Comparison of ENCODE assay signal across 1 cellular context in the genomic region with DNA sequence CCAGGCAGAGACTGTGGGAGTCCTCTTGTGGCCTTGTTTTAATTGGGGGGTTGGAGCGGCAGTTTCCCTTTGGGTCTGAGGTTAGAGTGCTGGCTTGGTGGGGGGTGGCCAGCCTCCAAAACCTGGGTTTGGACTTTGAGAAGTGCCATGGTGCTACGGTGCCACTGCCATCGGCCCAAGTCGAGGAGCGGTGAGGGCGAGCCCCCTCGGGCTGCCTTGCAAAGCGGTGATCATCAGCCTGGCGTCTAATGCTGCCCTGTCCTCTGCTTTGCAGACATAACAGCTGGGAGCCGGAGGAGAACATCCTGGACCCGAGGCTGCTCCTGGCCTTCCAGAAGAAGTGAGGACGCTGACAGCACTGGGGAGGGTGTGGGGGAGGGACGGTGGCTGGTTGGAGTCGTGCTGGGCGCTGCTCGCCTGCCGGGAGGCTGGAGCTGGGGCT.
TF ChIP-seq lines count a peak whose summit lies in the region.

No MANE protein-coding gene starts in this region.

TF ChIP-seq in K562, 482 proteins besides CTCF, POLR2A, EP300 and RAD21:
- TF ChIP-seq TRIM24 (IDR thresholded peaks at IDR 0.05) = no peak
- no peak for TF ChIP-seq BRCA1 (IDR thresholded peaks at IDR 0.05)
- TF ChIP-seq BRCA1 (CRISPR knock-in tag; IDR thresholded peaks at IDR 0.05) = no peak
- TF ChIP-seq, protein P1, sequence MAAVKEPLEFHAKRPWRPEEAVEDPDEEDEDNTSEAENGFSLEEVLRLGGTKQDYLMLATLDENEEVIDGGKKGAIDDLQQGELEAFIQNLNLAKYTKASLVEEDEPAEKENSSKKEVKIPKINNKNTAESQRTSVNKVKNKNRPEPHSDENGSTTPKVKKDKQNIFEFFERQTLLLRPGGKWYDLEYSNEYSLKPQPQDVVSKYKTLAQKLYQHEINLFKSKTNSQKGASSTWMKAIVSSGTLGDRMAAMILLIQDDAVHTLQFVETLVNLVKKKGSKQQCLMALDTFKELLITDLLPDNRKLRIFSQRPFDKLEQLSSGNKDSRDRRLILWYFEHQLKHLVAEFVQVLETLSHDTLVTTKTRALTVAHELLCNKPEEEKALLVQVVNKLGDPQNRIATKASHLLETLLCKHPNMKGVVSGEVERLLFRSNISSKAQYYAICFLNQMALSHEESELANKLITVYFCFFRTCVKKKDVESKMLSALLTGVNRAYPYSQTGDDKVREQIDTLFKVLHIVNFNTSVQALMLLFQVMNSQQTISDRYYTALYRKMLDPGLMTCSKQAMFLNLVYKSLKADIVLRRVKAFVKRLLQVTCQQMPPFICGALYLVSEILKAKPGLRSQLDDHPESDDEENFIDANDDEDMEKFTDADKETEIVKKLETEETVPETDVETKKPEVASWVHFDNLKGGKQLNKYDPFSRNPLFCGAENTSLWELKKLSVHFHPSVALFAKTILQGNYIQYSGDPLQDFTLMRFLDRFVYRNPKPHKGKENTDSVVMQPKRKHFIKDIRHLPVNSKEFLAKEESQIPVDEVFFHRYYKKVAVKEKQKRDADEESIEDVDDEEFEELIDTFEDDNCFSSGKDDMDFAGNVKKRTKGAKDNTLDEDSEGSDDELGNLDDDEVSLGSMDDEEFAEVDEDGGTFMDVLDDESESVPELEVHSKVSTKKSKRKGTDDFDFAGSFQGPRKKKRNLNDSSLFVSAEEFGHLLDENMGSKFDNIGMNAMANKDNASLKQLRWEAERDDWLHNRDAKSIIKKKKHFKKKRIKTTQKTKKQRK (IDR thresholded peaks at IDR 0.05; ENCODE audit: borderline replicate concordance, low read depth, low read length) = no peak
- TF ChIP-seq, protein P2, sequence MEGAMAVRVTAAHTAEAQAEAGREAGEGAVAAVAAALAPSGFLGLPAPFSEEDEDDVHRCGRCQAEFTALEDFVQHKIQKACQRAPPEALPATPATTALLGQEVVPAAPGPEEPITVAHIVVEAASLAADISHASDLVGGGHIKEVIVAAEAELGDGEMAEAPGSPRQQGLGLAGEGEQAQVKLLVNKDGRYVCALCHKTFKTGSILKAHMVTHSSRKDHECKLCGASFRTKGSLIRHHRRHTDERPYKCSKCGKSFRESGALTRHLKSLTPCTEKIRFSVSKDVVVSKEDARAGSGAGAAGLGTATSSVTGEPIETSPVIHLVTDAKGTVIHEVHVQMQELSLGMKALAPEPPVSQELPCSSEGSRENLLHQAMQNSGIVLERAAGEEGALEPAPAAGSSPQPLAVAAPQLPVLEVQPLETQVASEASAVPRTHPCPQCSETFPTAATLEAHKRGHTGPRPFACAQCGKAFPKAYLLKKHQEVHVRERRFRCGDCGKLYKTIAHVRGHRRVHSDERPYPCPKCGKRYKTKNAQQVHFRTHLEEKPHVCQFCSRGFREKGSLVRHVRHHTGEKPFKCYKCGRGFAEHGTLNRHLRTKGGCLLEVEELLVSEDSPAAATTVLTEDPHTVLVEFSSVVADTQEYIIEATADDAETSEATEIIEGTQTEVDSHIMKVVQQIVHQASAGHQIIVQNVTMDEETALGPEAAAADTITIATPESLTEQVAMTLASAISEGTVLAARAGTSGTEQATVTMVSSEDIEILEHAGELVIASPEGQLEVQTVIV (CRISPR knock-in tag; IDR thresholded peaks at IDR 0.05; ENCODE audit: borderline replicate concordance) = no peak
- TF ChIP-seq, protein P3, sequence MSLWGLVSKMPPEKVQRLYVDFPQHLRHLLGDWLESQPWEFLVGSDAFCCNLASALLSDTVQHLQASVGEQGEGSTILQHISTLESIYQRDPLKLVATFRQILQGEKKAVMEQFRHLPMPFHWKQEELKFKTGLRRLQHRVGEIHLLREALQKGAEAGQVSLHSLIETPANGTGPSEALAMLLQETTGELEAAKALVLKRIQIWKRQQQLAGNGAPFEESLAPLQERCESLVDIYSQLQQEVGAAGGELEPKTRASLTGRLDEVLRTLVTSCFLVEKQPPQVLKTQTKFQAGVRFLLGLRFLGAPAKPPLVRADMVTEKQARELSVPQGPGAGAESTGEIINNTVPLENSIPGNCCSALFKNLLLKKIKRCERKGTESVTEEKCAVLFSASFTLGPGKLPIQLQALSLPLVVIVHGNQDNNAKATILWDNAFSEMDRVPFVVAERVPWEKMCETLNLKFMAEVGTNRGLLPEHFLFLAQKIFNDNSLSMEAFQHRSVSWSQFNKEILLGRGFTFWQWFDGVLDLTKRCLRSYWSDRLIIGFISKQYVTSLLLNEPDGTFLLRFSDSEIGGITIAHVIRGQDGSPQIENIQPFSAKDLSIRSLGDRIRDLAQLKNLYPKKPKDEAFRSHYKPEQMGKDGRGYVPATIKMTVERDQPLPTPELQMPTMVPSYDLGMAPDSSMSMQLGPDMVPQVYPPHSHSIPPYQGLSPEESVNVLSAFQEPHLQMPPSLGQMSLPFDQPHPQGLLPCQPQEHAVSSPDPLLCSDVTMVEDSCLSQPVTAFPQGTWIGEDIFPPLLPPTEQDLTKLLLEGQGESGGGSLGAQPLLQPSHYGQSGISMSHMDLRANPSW (CRISPR knock-in tag; IDR thresholded peaks at IDR 0.05) = no peak
- TF ChIP-seq FIP1L1 (IDR thresholded peaks at IDR 0.05; ENCODE audit: low read depth, low read length, poor library complexity, severe bottlenecking) = no peak
- 0 out of 2 replicates have a peak, but pooled peaks have one; percentile 15 for TF ChIP-seq RBFOX2 (IDR thresholded peaks at IDR 0.05; ENCODE audit: low read depth, low read length)
- TF ChIP-seq GABPB1 (CRISPR knock-in tag; IDR thresholded peaks at IDR 0.05) = peak; percentile 44; the same call in 1 of the 2 replicates
- TF ChIP-seq CHD1 (IDR thresholded peaks at IDR 0.05; ENCODE audit: low read length) = peak; percentile 32
- TF ChIP-seq, protein P4, sequence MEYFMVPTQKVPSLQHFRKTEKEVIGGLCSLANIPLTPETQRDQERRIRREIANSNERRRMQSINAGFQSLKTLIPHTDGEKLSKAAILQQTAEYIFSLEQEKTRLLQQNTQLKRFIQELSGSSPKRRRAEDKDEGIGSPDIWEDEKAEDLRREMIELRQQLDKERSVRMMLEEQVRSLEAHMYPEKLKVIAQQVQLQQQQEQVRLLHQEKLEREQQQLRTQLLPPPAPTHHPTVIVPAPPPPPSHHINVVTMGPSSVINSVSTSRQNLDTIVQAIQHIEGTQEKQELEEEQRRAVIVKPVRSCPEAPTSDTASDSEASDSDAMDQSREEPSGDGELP (CRISPR knock-in tag; IDR thresholded peaks at IDR 0.05; ENCODE audit: borderline replicate concordance) = peak; percentile 54; the same call in 1 of the 2 replicates
- TF ChIP-seq ZSCAN29 (IDR thresholded peaks at IDR 0.05) = 0 out of 2 replicates have a peak, but pooled peaks have one; percentile 15
- 0 out of 2 replicates have a peak, but pooled peaks have one; percentile 13 for TF ChIP-seq POLR2G (IDR thresholded peaks at IDR 0.05; ENCODE audit: low read depth, low read length)
- TF ChIP-seq NCOA4 (IDR thresholded peaks at IDR 0.05; ENCODE audit: partially characterized antibody) = no peak
- TF ChIP-seq, protein P5, sequence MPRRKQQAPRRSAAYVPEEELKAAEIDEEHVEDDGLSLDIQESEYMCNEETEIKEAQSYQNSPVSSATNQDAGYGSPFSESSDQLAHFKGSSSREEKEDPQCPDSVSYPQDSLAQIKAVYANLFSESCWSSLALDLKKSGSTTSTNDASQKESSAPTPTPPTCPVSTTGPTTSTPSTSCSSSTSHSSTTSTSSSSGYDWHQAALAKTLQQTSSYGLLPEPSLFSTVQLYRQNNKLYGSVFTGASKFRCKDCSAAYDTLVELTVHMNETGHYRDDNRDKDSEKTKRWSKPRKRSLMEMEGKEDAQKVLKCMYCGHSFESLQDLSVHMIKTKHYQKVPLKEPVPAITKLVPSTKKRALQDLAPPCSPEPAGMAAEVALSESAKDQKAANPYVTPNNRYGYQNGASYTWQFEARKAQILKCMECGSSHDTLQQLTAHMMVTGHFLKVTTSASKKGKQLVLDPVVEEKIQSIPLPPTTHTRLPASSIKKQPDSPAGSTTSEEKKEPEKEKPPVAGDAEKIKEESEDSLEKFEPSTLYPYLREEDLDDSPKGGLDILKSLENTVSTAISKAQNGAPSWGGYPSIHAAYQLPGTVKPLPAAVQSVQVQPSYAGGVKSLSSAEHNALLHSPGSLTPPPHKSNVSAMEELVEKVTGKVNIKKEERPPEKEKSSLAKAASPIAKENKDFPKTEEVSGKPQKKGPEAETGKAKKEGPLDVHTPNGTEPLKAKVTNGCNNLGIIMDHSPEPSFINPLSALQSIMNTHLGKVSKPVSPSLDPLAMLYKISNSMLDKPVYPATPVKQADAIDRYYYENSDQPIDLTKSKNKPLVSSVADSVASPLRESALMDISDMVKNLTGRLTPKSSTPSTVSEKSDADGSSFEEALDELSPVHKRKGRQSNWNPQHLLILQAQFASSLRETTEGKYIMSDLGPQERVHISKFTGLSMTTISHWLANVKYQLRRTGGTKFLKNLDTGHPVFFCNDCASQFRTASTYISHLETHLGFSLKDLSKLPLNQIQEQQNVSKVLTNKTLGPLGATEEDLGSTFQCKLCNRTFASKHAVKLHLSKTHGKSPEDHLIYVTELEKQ (CRISPR knock-in tag; IDR thresholded peaks at IDR 0.05) = no peak
- peak; percentile 15; the same call in 1 of the 2 replicates for TF ChIP-seq CREM (IDR thresholded peaks at IDR 0.05; ENCODE audit: low read depth)
- TF ChIP-seq, protein P6, sequence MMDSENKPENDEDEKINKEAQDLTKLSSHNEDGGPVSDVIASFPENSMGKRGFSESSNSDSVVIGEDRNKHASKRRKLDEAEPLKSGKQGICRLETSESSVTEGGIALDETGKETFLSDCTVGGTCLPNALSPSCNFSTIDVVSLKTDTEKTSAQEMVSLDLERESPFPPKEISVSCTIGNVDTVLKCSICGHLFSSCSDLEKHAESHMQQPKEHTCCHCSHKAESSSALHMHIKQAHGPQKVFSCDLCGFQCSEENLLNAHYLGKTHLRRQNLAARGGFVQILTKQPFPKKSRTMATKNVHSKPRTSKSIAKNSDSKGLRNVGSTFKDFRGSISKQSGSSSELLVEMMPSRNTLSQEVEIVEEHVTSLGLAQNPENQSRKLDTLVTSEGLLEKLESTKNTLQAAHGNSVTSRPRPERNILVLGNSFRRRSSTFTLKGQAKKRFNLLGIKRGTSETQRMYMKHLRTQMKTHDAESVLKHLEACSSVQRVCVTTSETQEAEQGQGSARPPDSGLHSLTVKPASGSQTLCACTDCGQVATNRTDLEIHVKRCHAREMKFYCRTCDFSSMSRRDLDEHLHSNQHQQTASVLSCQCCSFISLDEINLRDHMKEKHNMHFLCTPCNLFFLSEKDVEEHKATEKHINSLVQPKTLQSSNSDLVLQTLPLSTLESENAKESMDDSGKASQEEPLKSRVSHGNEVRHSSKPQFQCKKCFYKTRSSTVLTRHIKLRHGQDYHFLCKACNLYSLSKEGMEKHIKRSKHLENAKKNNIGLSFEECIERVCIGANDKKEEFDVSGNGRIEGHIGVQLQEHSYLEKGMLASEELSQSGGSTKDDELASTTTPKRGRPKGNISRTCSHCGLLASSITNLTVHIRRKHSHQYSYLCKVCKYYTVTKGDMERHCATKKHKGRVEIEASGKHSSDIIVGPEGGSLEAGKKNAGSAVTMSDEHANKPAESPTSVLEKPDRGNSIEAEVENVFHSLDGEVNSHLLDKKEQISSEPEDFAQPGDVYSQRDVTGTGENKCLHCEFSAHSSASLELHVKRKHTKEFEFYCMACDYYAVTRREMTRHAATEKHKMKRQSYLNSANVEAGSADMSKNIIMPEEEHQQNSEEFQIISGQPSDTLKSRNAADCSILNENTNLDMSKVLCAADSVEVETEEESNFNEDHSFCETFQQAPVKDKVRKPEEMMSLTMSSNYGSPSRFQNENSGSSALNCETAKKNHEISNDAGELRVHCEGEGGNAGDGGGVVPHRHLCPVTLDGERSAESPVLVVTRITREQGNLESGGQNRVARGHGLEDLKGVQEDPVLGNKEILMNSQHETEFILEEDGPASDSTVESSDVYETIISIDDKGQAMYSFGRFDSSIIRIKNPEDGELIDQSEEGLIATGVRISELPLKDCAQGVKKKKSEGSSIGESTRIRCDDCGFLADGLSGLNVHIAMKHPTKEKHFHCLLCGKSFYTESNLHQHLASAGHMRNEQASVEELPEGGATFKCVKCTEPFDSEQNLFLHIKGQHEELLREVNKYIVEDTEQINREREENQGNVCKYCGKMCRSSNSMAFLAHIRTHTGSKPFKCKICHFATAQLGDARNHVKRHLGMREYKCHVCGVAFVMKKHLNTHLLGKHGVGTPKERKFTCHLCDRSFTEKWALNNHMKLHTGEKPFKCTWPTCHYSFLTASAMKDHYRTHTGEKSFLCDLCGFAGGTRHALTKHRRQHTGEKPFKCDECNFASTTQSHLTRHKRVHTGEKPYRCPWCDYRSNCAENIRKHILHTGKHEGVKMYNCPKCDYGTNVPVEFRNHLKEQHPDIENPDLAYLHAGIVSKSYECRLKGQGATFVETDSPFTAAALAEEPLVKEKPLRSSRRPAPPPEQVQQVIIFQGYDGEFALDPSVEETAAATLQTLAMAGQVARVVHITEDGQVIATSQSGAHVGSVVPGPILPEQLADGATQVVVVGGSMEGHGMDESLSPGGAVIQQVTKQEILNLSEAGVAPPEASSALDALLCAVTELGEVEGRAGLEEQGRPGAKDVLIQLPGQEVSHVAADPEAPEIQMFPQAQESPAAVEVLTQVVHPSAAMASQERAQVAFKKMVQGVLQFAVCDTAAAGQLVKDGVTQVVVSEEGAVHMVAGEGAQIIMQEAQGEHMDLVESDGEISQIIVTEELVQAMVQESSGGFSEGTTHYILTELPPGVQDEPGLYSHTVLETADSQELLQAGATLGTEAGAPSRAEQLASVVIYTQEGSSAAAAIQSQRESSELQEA (IDR thresholded peaks at IDR 0.05; ENCODE audit: low read depth) = peak; percentile 74
- no peak for TF ChIP-seq KDM1A (IDR thresholded peaks at IDR 0.05)
- TF ChIP-seq NEUROD1 (IDR thresholded peaks at IDR 0.05; ENCODE audit: borderline replicate concordance, low read depth, low read length, partially characterized antibody) = peak; percentile 5
- TF ChIP-seq ZNF134 (CRISPR knock-in tag; conservative IDR thresholded peaks at IDR 0.05) = no peak
